ENCODE assay signal across 1 cellular context in the genomic region with DNA sequence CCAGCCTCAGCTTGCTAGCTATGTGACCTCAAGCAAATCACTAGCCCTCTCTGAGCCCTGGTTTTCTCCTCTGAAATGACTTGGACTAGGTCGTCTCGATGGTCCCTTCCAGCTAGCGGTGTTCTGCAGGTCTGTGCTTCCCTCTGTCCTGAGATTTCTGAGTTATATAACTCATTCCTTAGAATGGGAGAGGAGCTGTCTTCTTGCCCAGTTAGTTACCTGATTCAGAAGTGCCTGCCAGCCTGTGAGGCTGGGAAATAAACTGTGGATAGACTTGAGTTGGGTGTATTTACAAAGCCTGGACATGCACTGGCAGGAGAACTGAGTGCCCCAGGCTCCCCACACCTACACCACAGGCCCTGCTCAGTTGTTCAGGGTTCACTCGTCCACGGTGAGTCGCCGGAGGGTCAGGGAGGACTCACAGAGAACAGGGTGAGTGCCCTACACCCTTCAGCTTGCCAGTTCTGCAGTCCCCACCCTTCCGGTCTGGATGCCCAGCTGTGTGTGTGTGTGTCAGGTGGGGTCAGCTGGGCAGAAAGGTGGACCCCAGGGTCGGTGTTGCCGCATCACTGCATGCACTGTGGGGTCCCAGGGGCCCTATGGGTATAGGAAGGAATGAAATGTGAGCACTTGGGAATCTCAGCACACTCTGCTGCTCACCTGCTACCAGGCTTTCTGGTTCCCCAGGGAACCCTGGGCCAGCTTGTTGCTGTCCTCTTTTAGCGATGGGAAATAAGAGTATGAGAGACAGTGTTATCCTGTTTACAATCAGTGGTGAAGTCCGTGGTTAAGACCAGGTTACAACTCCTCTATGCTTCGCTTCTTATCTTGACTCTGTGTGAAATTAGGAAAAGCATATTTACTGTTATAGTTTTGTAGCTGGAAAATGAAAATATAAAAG.
TF ChIP-seq lines count a peak whose summit lies in the region.

No MANE protein-coding gene starts in this region.

TF ChIP-seq in WTC11, 78 proteins besides CTCF, POLR2A, EP300 and RAD21 (continued from another document):
- TF ChIP-seq, protein P1, sequence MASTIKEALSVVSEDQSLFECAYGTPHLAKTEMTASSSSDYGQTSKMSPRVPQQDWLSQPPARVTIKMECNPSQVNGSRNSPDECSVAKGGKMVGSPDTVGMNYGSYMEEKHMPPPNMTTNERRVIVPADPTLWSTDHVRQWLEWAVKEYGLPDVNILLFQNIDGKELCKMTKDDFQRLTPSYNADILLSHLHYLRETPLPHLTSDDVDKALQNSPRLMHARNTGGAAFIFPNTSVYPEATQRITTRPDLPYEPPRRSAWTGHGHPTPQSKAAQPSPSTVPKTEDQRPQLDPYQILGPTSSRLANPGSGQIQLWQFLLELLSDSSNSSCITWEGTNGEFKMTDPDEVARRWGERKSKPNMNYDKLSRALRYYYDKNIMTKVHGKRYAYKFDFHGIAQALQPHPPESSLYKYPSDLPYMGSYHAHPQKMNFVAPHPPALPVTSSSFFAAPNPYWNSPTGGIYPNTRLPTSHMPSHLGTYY (CRISPR knock-in tag; IDR thresholded peaks at IDR 0.05), result no peak
- TF ChIP-seq ATF3 (CRISPR knock-in tag; conservative IDR thresholded peaks at IDR 0.05), result no peak
- no peak for TF ChIP-seq ZNF416 (CRISPR knock-in tag; IDR thresholded peaks at IDR 0.05)
- TF ChIP-seq TEAD4 (CRISPR knock-in tag; IDR thresholded peaks at IDR 0.05), result no peak
- TF ChIP-seq, protein P2, sequence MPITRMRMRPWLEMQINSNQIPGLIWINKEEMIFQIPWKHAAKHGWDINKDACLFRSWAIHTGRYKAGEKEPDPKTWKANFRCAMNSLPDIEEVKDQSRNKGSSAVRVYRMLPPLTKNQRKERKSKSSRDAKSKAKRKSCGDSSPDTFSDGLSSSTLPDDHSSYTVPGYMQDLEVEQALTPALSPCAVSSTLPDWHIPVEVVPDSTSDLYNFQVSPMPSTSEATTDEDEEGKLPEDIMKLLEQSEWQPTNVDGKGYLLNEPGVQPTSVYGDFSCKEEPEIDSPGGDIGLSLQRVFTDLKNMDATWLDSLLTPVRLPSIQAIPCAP (CRISPR knock-in tag; IDR thresholded peaks at IDR 0.05), result no peak
